19 cellular contexts compared by ENCODE assay signal in genomic region chr2:16012029-16012596, GRCh38.
"Had no signal": no experiment of that assay in that cellular context is flagged by ENCODE, and none has a peak within 500 bp of the region (broad histone marks: within the 10 kb centered on the region; RNA-seq: fewer than 3 reads in every experiment).

No MANE protein-coding gene starts in this region.

- DNase-seq: activated CD4-positive, alpha-beta T cell treated with anti-CD3 and anti-CD28 coated beads for 1 hour; activated gamma-delta T cell treated with Interleukin-2 at 50 U/mL for 16 hours; activated T-cell treated with anti-CD3 and anti-CD28 coated beads, Interleukin-2, amount 50 U/mL, for 1 hour; aorta; brain microvascular endothelial cell; dermis blood vessel endothelial cell; effector CD8-positive, alpha-beta T cell; foreskin melanocyte; left ventricle myocardium inferior; midbrain; natural killer cell; ovary; psoas muscle; stimulated activated CD4-positive, alpha-beta T cell treated with anti-CD3 and anti-CD28 coated beads, Interleukin-4, amount 100 ng/mL, for 4 hours; stimulated activated naive CD8-positive, alpha-beta T cell treated with anti-CD3 and anti-CD28 coated beads, Interleukin-15, Interleukin-2, amounts not matched to agents 100 U/mL and 50 U/mL, for 24 hours; uterus; WERI-Rb-1 had no signal

- H3K9me3 Mint-ChIP-seq: activated naive CD4-positive, alpha-beta T cell treated with anti-CD3 and anti-CD28 coated beads, Interleukin-2, amount 50 U/mL, for 24 hours; natural killer cell; T-helper 2 cell treated with Interferon-gamma antibody and Interleukin-4, amounts not matched to agents 5 μg/mL and 100 μg/mL, for 36 hours had no signal

- H3K36me3 Mint-ChIP-seq: natural killer cell had no signal

- H3K27ac Mint-ChIP-seq: activated naive CD4-positive, alpha-beta T cell treated with anti-CD3 and anti-CD28 coated beads, Interleukin-2, amount 50 U/mL, for 24 hours; natural killer cell; T-helper 2 cell treated with Interferon-gamma antibody and Interleukin-4, amounts not matched to agents 5 μg/mL and 100 μg/mL, for 36 hours had no signal

- H3K4me3 Mint-ChIP-seq: activated naive CD4-positive, alpha-beta T cell treated with anti-CD3 and anti-CD28 coated beads, Interleukin-2, amount 50 U/mL, for 24 hours; natural killer cell; T-helper 2 cell treated with Interferon-gamma antibody and Interleukin-4, amounts not matched to agents 5 μg/mL and 100 μg/mL, for 36 hours had no signal

- ATAC-seq: natural killer cell; psoas muscle; stimulated activated naive CD8-positive, alpha-beta T cell treated with anti-CD3 and anti-CD28 coated beads, Interleukin-15, Interleukin-2, amounts not matched to agents 100 U/mL and 50 U/mL, for 24 hours had no signal
